28 cellular contexts compared by ENCODE assay signal in the genomic region with DNA sequence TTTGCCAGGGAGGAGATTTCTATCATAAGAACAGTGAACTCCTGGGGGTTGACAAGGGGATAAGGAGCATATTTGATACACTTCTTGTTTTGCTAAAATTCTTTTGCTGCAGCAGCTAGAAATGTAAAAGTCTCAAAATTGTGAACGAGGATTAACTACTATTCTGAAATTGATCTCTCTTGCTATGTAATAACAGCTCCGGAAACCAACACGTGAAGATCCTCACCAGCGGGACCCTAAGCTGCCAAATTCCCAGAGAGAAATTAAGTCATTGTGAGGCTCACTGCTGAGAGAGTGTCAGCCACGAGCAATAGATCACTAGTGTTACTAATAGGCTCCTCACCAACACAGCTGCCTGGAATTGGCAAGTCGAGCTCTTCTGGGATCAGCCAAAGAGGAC. TPM values are rescaled to one million over a fixed set of nuclear protein-coding genes. Genes with fewer than 3 reads are reported as not detected.
"Had no signal": no experiment of that assay in that cellular context is flagged by ENCODE, and none has a peak within 500 bp of the region (broad histone marks: within the 10 kb centered on the region; RNA-seq: fewer than 3 reads in every experiment).

No MANE protein-coding gene starts in this region.

- H3K9ac ChIP-seq: SK-N-SH had no signal

- H3K4me3 ChIP-seq: MG63, PC-9, Peyer's patch, SJSA1 had no signal

- H3K4me1 ChIP-seq: Peyer's patch, SJSA1 had no signal

- H3K36me3 ChIP-seq: MG63, Peyer's patch, SJSA1 had no signal

- H3K27ac ChIP-seq: PC-9, Peyer's patch, SJSA1 had no signal

- DNase-seq: IMR-90; Karpas-422; KG1; MG63; NCI-H1092; NCI-H1105 treated with DMSO at 0.1 percent for 48 hours; NCI-H1417 treated with DMSO at 0.1 percent for 48 hours; NCI-H146; NCI-H1694 treated with DMSO at 0.1 percent for 48 hours; NCI-H1930; NCI-H2107; NCI-H2227 treated with DMSO at 0.1 percent for 48 hours; NCI-H524; NCI-H526 treated with DMSO at 0.1 percent for 48 hours; NCI-H748 treated with DMSO at 0.1 percent for 48 hours; NK-92 treated with Interleukin-12 subunit alpha and Interleukin-12 subunit beta, amount 100 ng/mL, for 24 hours; OCI-M1; PC-9; Peyer's patch; SIG-M5; SK-N-SH; SW 1271 had no signal

- H3K27me3 ChIP-seq: Peyer's patch had no signal

- H3K9me3 ChIP-seq: MG63, Peyer's patch, SJSA1, SK-N-SH had no signal

- ATAC-seq: HepG2 had no signal

RNA-seq across cellular contexts. Expression of gene VWA2, which starts 5.6 kb away (rescaled TPM):
- total RNA-seq: HepG2, HT1080, IMR-90, NCI-H460, Right ventricle myocardium inferior, RPMI7951, SJSA1 had no signal

RNA-seq across cellular contexts. Expression of gene TDRD1, which starts 54.3 kb away (rescaled TPM):
- total RNA-seq: HepG2, HT1080, IMR-90, NCI-H460, PC-9, RPMI7951, SJSA1 had no signal
